18 cellular contexts compared by ENCODE assay signal in the genomic region with DNA sequence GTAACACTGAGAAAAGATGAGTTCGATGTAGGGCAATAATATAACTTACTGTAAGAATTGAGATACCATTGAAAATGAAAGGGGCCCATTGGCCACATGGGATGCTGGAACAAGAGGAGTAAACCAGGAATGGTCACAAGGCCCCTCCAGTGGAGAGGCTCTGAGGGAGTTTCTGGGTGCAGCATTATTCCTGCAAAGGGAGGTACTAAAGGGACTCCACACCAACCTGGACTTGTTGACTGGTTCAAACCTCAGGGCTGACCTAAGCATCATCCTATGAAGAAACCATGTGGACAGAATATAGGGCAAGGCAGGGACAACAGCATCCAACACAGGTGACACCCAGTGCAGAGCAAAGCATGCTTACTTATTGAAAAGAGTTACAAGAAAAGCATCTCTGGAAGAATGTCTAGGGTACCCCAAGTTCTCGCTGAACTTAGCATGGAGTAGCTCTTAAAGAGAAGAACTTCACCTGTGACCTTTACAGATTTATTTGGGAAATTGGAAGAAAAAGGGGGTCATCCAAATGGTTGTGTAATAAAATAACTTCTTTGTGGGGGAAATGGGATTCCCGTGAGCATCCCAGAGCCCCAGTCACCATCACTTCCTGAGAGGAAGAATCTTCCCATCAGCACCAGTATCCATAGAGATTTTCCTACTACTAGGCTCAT. TPM values are rescaled to one million over a fixed set of nuclear protein-coding genes. Genes with fewer than 3 reads are reported as not detected.
DNase-seq lines count a peak whose midpoint lies in the region; ATAC-seq and TF ChIP-seq lines count a peak whose summit lies in the region.
"Had no signal": no experiment of that assay in that cellular context is flagged by ENCODE, and none has a peak within 500 bp of the region (broad histone marks: within the 10 kb centered on the region; RNA-seq: fewer than 3 reads in every experiment).

No MANE protein-coding gene starts in this region.

- peak overlapping the region; percentile 67 for H3K4me3 Mint-ChIP-seq in CD8-positive, alpha-beta T cell
- H3K4me3 Mint-ChIP-seq in activated T-cell treated with anti-CD3 and anti-CD28 coated beads, Interleukin-2, amount 50 U/mL, for 72 hours: peak overlapping the region; percentile 76 to 94
- peak overlapping the region in 7 of 8 donors; percentile 20 to 67 (median 50) for H3K4me3 Mint-ChIP-seq in naive B cell
- H3K4me3 Mint-ChIP-seq: CD14-positive monocyte, neural crest cell had no signal

- no peaks in the 10 kb centered on the region for H3K9me3 Mint-ChIP-seq in CD8-positive, alpha-beta T cell
- H3K9me3 Mint-ChIP-seq in activated T-cell treated with anti-CD3 and anti-CD28 coated beads, Interleukin-2, amount 50 U/mL, for 72 hours: no peaks in the 10 kb centered on the region
- H3K9me3 Mint-ChIP-seq in naive B cell: peaks cover 0 to 3% (median 0%) of the 10 kb centered on the region in 7 donors
- H3K9me3 Mint-ChIP-seq: CD14-positive monocyte, neural crest cell had no signal

- POLR2A ChIA-PET in CD8-positive, alpha-beta T cell (lab: Charles Lee): interaction anchor here (0.7 to 19.0 kb wide), 3 partner anchors 13 to 269 kb away, joined by 3 to 2372 read pairs (median 50); no protein-coding TSS in a partner anchor

- no peak for ATAC-seq in CD8-positive, alpha-beta T cell
- no peak for ATAC-seq in activated T-cell treated with anti-CD3 and anti-CD28 coated beads, Interleukin-2, amount 50 U/mL, for 72 hours (replicated peaks in 1 of 2)
- no peak for ATAC-seq in naive B cell (ENCODE audit: low read depth in 2 of 2)
- ATAC-seq in HG03521 (IDR thresholded peaks at IDR 0.05; ENCODE audit: unreplicated experiment): no peak
- ATAC-seq: lower lobe of right lung had no signal

- CTCF ChIA-PET in CD8-positive, alpha-beta T cell (lab: Charles Lee): interaction anchor here (15.5 kb wide), 1 partner anchor 15 kb away, joined by 490 read pairs; no protein-coding TSS in a partner anchor

- H3K36me3 ChIP-seq in CD8-positive, alpha-beta T cell (ENCODE audit: insufficient read depth, low read length): peaks cover 31% of the 10 kb centered on the region
- H3K36me3 ChIP-seq: lower lobe of right lung, transverse colon had no signal

- H3K27me3 ChIP-seq in CD8-positive, alpha-beta T cell (ENCODE audit: insufficient read depth, low read length): no peaks in the 10 kb centered on the region

- peaks cover 95% of the 10 kb centered on the region for H3K4me1 ChIP-seq in CD8-positive, alpha-beta T cell (ENCODE audit: insufficient read depth, low read length)
- H3K4me1 ChIP-seq: lower lobe of right lung, transverse colon had no signal

- H3K27ac ChIP-seq in CD8-positive, alpha-beta T cell (ENCODE audit: low read depth, low read length): peak overlapping the region; percentile 86
- H3K27ac ChIP-seq: lower lobe of right lung had no signal

- H3K27ac Mint-ChIP-seq in CD8-positive, alpha-beta T cell: peak overlapping the region; percentile 100
- H3K27ac Mint-ChIP-seq in activated T-cell treated with anti-CD3 and anti-CD28 coated beads, Interleukin-2, amount 50 U/mL, for 72 hours: peak overlapping the region; percentile 97
- peak overlapping the region; percentile 99 to 100 (median 100) for H3K27ac Mint-ChIP-seq in naive B cell

- H3K27me3 Mint-ChIP-seq in CD8-positive, alpha-beta T cell (ENCODE audit: low read depth): no peaks in the 10 kb centered on the region
- H3K27me3 Mint-ChIP-seq in activated T-cell treated with anti-CD3 and anti-CD28 coated beads, Interleukin-2, amount 50 U/mL, for 72 hours (ENCODE audit: low read depth): no peaks in the 10 kb centered on the region
- H3K27me3 Mint-ChIP-seq in naive B cell: no peaks in the 10 kb centered on the region

- H3K9me3 ChIP-seq in CD8-positive, alpha-beta T cell (ENCODE audit: low read length): no peaks in the 10 kb centered on the region
- H3K9me3 ChIP-seq: lower lobe of right lung, transverse colon had no signal

- TF ChIP-seq CTCF in CD8-positive, alpha-beta T cell (IDR thresholded peaks at IDR 0.05): no peak

- peak overlapping the region; percentile 9 for H3K4me3 ChIP-seq in CD8-positive, alpha-beta T cell (ENCODE audit: low read depth, low read length)
- peak overlapping the region; percentile 5; the same call in 1 of the 2 replicates for H3K4me3 ChIP-seq in Jurkat, Clone E6-1 (ENCODE audit: low read length)
- H3K4me3 ChIP-seq: lower lobe of right lung, transverse colon had no signal

- intact Hi-C loops in CD8-positive, alpha-beta T cell (cut with DNase I, micrococcal nuclease): loop anchor here (5.0 to 10.0 kb wide), 3 partner anchors 479 to 577 kb away; a partner anchor contains a TSS

- peak in 2 of 7 experiments; percentile 14 to 65 for DNase-seq in CD8-positive, alpha-beta T cell
- DNase-seq in Jurkat, Clone E6-1 (ENCODE audit: low read depth, low spot score): no peak
- no peak for DNase-seq in activated T-cell treated with anti-CD3 and anti-CD28 coated beads, Interleukin-2, amount 50 U/mL, for 72 hours
- DNase-seq in naive B cell (no peak), NCI-H1417 (lab: John Stamatoyannopoulos, UW) (no peak), NCI-H510A (lab: John Stamatoyannopoulos, UW) (no peak), iPS-NIHi7 (ENCODE audit: extremely low spot score) (no peak)
- DNase-seq: EL, lower lobe of right lung, NCI-H1694 treated with DMSO at 0.1 percent for 48 hours, transverse colon had no signal

- H3K4me1 Mint-ChIP-seq in CD8-positive, alpha-beta T cell (ENCODE audit: low read depth): peaks cover 98% of the 10 kb centered on the region
- peaks cover 99% of the 10 kb centered on the region for H3K4me1 Mint-ChIP-seq in activated T-cell treated with anti-CD3 and anti-CD28 coated beads, Interleukin-2, amount 50 U/mL, for 72 hours (ENCODE audit: low read depth)
- peaks cover 83 to 96% (median 90%) of the 10 kb centered on the region in 3 donors for H3K4me1 Mint-ChIP-seq in naive B cell
- H3K4me1 Mint-ChIP-seq: neural crest cell had no signal

- H3K36me3 Mint-ChIP-seq in CD8-positive, alpha-beta T cell: peaks cover 45% of the 10 kb centered on the region
- peaks cover 22 to 26% of the 10 kb centered on the region in 2 donors for H3K36me3 Mint-ChIP-seq in activated T-cell treated with anti-CD3 and anti-CD28 coated beads, Interleukin-2, amount 50 U/mL, for 72 hours (ENCODE audit: insufficient read depth in 2 of 2)
- peaks cover 28 to 39% of the 10 kb centered on the region in 2 donors for H3K36me3 Mint-ChIP-seq in naive B cell

RNA-seq across cellular contexts. Expression of a gene that starts 34.7 kb away (rescaled TPM):
- total RNA-seq in CD8-positive, alpha-beta T cell: not detected
- polyA plus RNA-seq in Jurkat, Clone E6-1 (2012; ENCODE audit: insufficient read depth, insufficient read length): not detected
- total RNA-seq in activated T-cell treated with anti-CD3 and anti-CD28 coated beads, Interleukin-2, amount 50 U/mL, for 72 hours: not detected
- polyA plus RNA-seq in naive B cell (ENCODE audit: low read depth in 6 of 6): under 1 TPM in 1 of 6 donors, not detected in 5; 0.41 TPM
- total RNA-seq: chondrocyte, lower lobe of right lung, NCI-H460, neural crest cell, renal cortical epithelial cell, SK-MEL-5, transverse colon had no signal
- polyA plus RNA-seq: CD14-positive monocyte had no signal

RNA-seq across cellular contexts. Expression of a gene that starts 49.4 kb away (rescaled TPM):
- total RNA-seq in CD8-positive, alpha-beta T cell: 10 to 100 TPM; 13.8 to 15.3 TPM
- 34.2 TPM for polyA plus RNA-seq in Jurkat, Clone E6-1 (2012; ENCODE audit: insufficient read depth, insufficient read length)
- 10 to 100 TPM; 10.9 to 13.6 TPM for total RNA-seq in activated T-cell treated with anti-CD3 and anti-CD28 coated beads, Interleukin-2, amount 50 U/mL, for 72 hours
- 10 to 100 TPM in 5 of 6 donors, 1 to 10 TPM in 1; 10.0 to 32.4 (median 19.0) TPM for polyA plus RNA-seq in naive B cell (ENCODE audit: low read depth in 6 of 6)
- total RNA-seq: NCI-H460 had no signal

RNA-seq across cellular contexts. Expression of a gene that starts 56.2 kb away (rescaled TPM):
- total RNA-seq in CD8-positive, alpha-beta T cell: not detected
- polyA plus RNA-seq in Jurkat, Clone E6-1 (2012; ENCODE audit: insufficient read depth, insufficient read length): not detected
- not detected for total RNA-seq in activated T-cell treated with anti-CD3 and anti-CD28 coated beads, Interleukin-2, amount 50 U/mL, for 72 hours
- under 1 TPM in 2 of 6 donors, not detected in 4; 0.41 to 0.55 TPM for polyA plus RNA-seq in naive B cell (ENCODE audit: low read depth in 6 of 6)
- total RNA-seq: chondrocyte, lower lobe of right lung, NCI-H460, neural crest cell, renal cortical epithelial cell, SK-MEL-5, transverse colon had no signal
- polyA plus RNA-seq: CD14-positive monocyte had no signal
